ENCODE assay signal across 13 cellular contexts in genomic region chr4:176981551-176981950, GRCh38.
A peak's percentile ranks its signal among the peaks of the same experiment; 100 is the strongest.
DNase-seq lines count a peak whose midpoint lies in the region; ATAC-seq and TF ChIP-seq lines count a peak whose summit lies in the region.
"Had no signal": no experiment of that assay in that cellular context is flagged by ENCODE, and none has a peak within 500 bp of the region (broad histone marks: within the 10 kb centered on the region; RNA-seq: fewer than 3 reads in every experiment).

No MANE protein-coding gene starts in this region.

- no peak for ATAC-seq in SK-N-SH treated with all-trans-retinoic acid at 6 μM for 48 hours
- ATAC-seq in HG03139 (IDR thresholded peaks at IDR 0.05; ENCODE audit: unreplicated experiment) = no peak
- ATAC-seq: activated CD8-positive, alpha-beta T cell treated with anti-CD3 and anti-CD28 coated beads, Interleukin-2, amount 10 ng/mL, durations not matched to agents 7 days and 5 days had no signal

- TF ChIP-seq CTCF in SK-N-SH (IDR thresholded peaks at IDR 0.05) = no peak
- no peak for TF ChIP-seq CTCF in OCI-LY3 (IDR thresholded peaks at IDR 0.05; ENCODE audit: low read depth, low read length)
- no peak for TF ChIP-seq CTCF in fibroblast of pulmonary artery (IDR thresholded peaks at IDR 0.05; ENCODE audit: low read length, missing control alignments)
- TF ChIP-seq CTCF in smooth muscle cell (IDR thresholded peaks at IDR 0.05; ENCODE audit: borderline replicate concordance, insufficient read depth, poor library complexity, severe bottlenecking) = no peak
- TF ChIP-seq CTCF in suprapubic skin (IDR thresholded peaks at IDR 0.05) = no peak

- 37% methylated on average over 2 of the region's 2 CpGs for WGBS in SK-N-SH (ENCODE audit: low lambda C conversion rate)
- 84% methylated on average over 2 of the region's 2 CpGs for WGBS in smooth muscle cell (ENCODE audit: low lambda C conversion rate)
- 68% methylated on average over 2 of the region's 2 CpGs for WGBS in suprapubic skin

- CTCF ChIA-PET in SK-N-SH (lab: Yijun Ruan, JAX) = interaction anchor here (1.4 kb wide), 1 partner anchor 66 kb away, joined by 6 read pairs; no protein-coding TSS in a partner anchor

- H3F3A ChIP-seq in SK-N-SH (replicated peaks; ENCODE audit: insufficient read depth) (peaks cover 6% of the 10 kb centered on the region), smooth muscle cell (ENCODE audit: low read depth) (no peaks in the 10 kb centered on the region)

- H3K27ac ChIP-seq in SK-N-SH (ENCODE audit: low read depth in 2 of 2, low read length in 1 of 2) = no peak overlapping the region
- H3K27ac ChIP-seq in OCI-LY3 (ENCODE audit: low read length) = no peak overlapping the region
- H3K27ac ChIP-seq in smooth muscle cell (ENCODE audit: low read depth) = no peak overlapping the region
- H3K27ac ChIP-seq in suprapubic skin = no peak overlapping the region
- H3K27ac ChIP-seq: 22Rv1 had no signal

- H4K20me1 ChIP-seq in SK-N-SH (ENCODE audit: insufficient read depth) (no peaks in the 10 kb centered on the region), OCI-LY3 (ENCODE audit: insufficient read depth, low read length) (no peaks in the 10 kb centered on the region), smooth muscle cell (ENCODE audit: low read depth) (no peaks in the 10 kb centered on the region)

- no peak for TF ChIP-seq POLR2A in suprapubic skin (IDR thresholded peaks at IDR 0.05)

- H3K9me3 ChIP-seq in SK-N-SH (peaks cover 6% of the 10 kb centered on the region; the same call in 1 of the 2 replicates), OCI-LY3 (ENCODE audit: insufficient read depth, low read length) (no peaks in the 10 kb centered on the region), smooth muscle cell (replicated peaks; ENCODE audit: low read depth) (no peaks in the 10 kb centered on the region), suprapubic skin (no peaks in the 10 kb centered on the region)

- H3K9me2 ChIP-seq in SK-N-SH = no peaks in the 10 kb centered on the region

- TF ChIP-seq EP300 in SK-N-SH (IDR thresholded peaks at IDR 0.05; ENCODE audit: borderline replicate concordance in 1 of 2, low read depth in 1 of 2, low read length in 1 of 2) = no peak
- TF ChIP-seq EP300 in suprapubic skin (IDR thresholded peaks at IDR 0.05) = no peak

- H3K36me3 ChIP-seq in SK-N-SH (replicated peaks in 1 of 2; ENCODE audit: control insufficient read depth in 1 of 2, insufficient read depth in 2 of 2, low read length in 1 of 2) (no peaks in the 10 kb centered on the region), OCI-LY3 (replicated peaks; ENCODE audit: low read depth, low read length) (no peaks in the 10 kb centered on the region), smooth muscle cell (ENCODE audit: low read depth) (no peaks in the 10 kb centered on the region), suprapubic skin (no peaks in the 10 kb centered on the region)
- H3K36me3 ChIP-seq: heart right ventricle had no signal

- H3K27me3 ChIP-seq in SK-N-SH (ENCODE audit: insufficient read depth) = no peaks in the 10 kb centered on the region
- H3K27me3 ChIP-seq in OCI-LY3 (ENCODE audit: low read depth, low read length) = no peaks in the 10 kb centered on the region
- H3K27me3 ChIP-seq in smooth muscle cell (ENCODE audit: low read depth) = no peaks in the 10 kb centered on the region
- H3K27me3 ChIP-seq in suprapubic skin = no peaks in the 10 kb centered on the region
- H3K27me3 ChIP-seq: heart right ventricle had no signal

- DNase-seq in SK-N-SH (no peak), fibroblast of pulmonary artery (ENCODE audit: low read depth) (peak; percentile 90), smooth muscle cell (lab: John Stamatoyannopoulos, UW; ENCODE audit: unreplicated experiment) (no peak), suprapubic skin (ENCODE audit: low spot score in 2 of 2) (no peak)
- DNase-seq in stimulated activated CD4-positive, alpha-beta T cell treated with anti-CD3 and anti-CD28 coated beads, Interleukin-2, amount 100 ng/mL, for 24 hours = no peak
- DNase-seq: activated CD8-positive, alpha-beta T cell treated with anti-CD3 and anti-CD28 coated beads, Interleukin-2, amount 10 ng/mL, durations not matched to agents 7 days and 5 days; heart right ventricle; NCI-H1417; NCI-H446 had no signal

- H3K79me2 ChIP-seq in SK-N-SH (ENCODE audit: insufficient read depth) (no peaks in the 10 kb centered on the region), OCI-LY3 (ENCODE audit: low read length) (no peaks in the 10 kb centered on the region), smooth muscle cell (ENCODE audit: low read depth) (no peaks in the 10 kb centered on the region)

- H3K4me2 ChIP-seq in SK-N-SH (no peak overlapping the region), OCI-LY3 (ENCODE audit: low read length) (peak overlapping the region; percentile 0; the same call in 1 of the 2 replicates), smooth muscle cell (no peak overlapping the region)

- no peak for TF ChIP-seq RAD21 in SK-N-SH (IDR thresholded peaks at IDR 0.05; ENCODE audit: low read length)

- H2AFZ ChIP-seq in SK-N-SH (ENCODE audit: low read depth) = peak overlapping the region; percentile 73
- H2AFZ ChIP-seq in OCI-LY3 (ENCODE audit: low read depth, low read length) = no peak overlapping the region
- peak overlapping the region; percentile 69 for H2AFZ ChIP-seq in smooth muscle cell (ENCODE audit: low read depth)

- H3K9ac ChIP-seq in SK-N-SH (no peak overlapping the region), OCI-LY3 (ENCODE audit: low read length) (no peak overlapping the region), smooth muscle cell (ENCODE audit: low read depth) (no peak overlapping the region)

- H3K4me3 ChIP-seq in SK-N-SH (ENCODE audit: low read depth in 2 of 2, low read length in 1 of 2) (no peak overlapping the region), OCI-LY3 (ENCODE audit: low read length) (no peak overlapping the region), fibroblast of pulmonary artery (replicated peaks; ENCODE audit: low read depth, low read length) (no peak overlapping the region), smooth muscle cell (no peak overlapping the region), suprapubic skin (no peak overlapping the region)
- H3K4me3 ChIP-seq: heart right ventricle had no signal

- POLR2A ChIA-PET in SK-N-SH (lab: Yijun Ruan, JAX) = no interaction called here

- no peaks in the 10 kb centered on the region for H3K4me1 ChIP-seq in SK-N-SH (ENCODE audit: control insufficient read depth in 1 of 2, insufficient read depth in 2 of 2, low read depth in 1 of 2, low read length in 1 of 2)
- H3K4me1 ChIP-seq in OCI-LY3 (ENCODE audit: low read length) = peaks cover 12% of the 10 kb centered on the region
- H3K4me1 ChIP-seq in smooth muscle cell (ENCODE audit: low read depth) = peaks cover 4% of the 10 kb centered on the region
- H3K4me1 ChIP-seq in suprapubic skin = no peaks in the 10 kb centered on the region

TF ChIP-seq in SK-N-SH, 30 proteins besides CTCF, POLR2A, EP300 and RAD21 (continues in another document):
- no peak for TF ChIP-seq ELF1 (IDR thresholded peaks at IDR 0.05)
- no peak for TF ChIP-seq EZH2phosphoT487 (IDR thresholded peaks at IDR 0.05; ENCODE audit: borderline replicate concordance, low read depth)
- TF ChIP-seq GABPA (IDR thresholded peaks at IDR 0.05; ENCODE audit: low read depth) = no peak
- TF ChIP-seq RFX5 (IDR thresholded peaks at IDR 0.05; ENCODE audit: low read length) = no peak
- TF ChIP-seq USF2 (IDR thresholded peaks at IDR 0.05; ENCODE audit: borderline replicate concordance, low read depth, low read length) = no peak
- no peak for TF ChIP-seq POLR2AphosphoS5 (IDR thresholded peaks at IDR 0.05; ENCODE audit: low read depth, low read length)
- TF ChIP-seq FOXJ3 (CRISPR knock-in tag; IDR thresholded peaks at IDR 0.05) = no peak
- TF ChIP-seq FOXM1 (IDR thresholded peaks at IDR 0.05; ENCODE audit: low read depth) = no peak

TF ChIP-seq in SK-N-SH treated with all-trans-retinoic acid at 6 μM for 48 hours, 23 proteins besides CTCF, POLR2A, EP300 and RAD21:
- TF ChIP-seq ARNTL (CRISPR knock-in tag; IDR thresholded peaks at IDR 0.05; ENCODE audit: borderline replicate concordance, low read depth) (no peak), CSRNP3 (CRISPR knock-in tag; IDR thresholded peaks at IDR 0.05) (no peak), OSR1 (CRISPR knock-in tag; IDR thresholded peaks at IDR 0.05) (no peak), CSDC2 (CRISPR knock-in tag; IDR thresholded peaks at IDR 0.05) (no peak), ZFP3 (CRISPR knock-in tag; IDR thresholded peaks at IDR 0.05) (no peak), BACH2 (CRISPR knock-in tag; IDR thresholded peaks at IDR 0.05; ENCODE audit: borderline replicate concordance) (no peak), SNAI2 (CRISPR knock-in tag; IDR thresholded peaks at IDR 0.05) (no peak), GLIS3 (CRISPR knock-in tag; IDR thresholded peaks at IDR 0.05) (no peak), RARB (CRISPR knock-in tag; IDR thresholded peaks at IDR 0.05) (no peak)
